Comparison of ENCODE assay signal across 29 cellular contexts in the genomic region with DNA sequence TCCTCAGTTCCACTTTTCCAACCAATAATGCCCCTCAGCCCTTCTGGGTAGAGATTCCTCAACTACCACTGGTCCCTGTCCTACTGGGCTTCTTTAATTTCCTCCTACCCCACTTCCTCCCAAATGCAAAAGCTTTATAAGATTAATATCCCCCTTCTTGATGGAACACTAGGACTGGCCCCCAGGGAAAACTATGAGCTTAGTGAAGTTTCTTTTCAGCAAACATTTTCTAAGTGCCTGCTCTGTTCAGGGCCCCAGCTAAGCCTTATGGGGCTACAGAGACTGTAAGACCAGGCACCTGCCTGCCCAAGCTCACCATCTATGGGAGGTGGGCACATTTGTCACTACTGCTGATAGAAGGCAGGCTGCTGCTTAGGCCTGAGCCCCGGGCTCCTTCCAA.
"Had no signal": no experiment of that assay in that cellular context is flagged by ENCODE, and none has a peak within 500 bp of the region (broad histone marks: within the 10 kb centered on the region; RNA-seq: fewer than 3 reads in every experiment).

No MANE protein-coding gene starts in this region.

- H3K9me3 Mint-ChIP-seq: activated T-helper 2 cell treated with anti-CD3 and anti-CD28 coated beads, Interferon-gamma antibody, Interleukin-2, Interleukin-4, amounts not matched to agents 10 μg/mL and 5 μg/mL and 100 μg/mL, durations not matched to agents 14 hours and 24 hours and 36 hours; effector memory CD8-positive, alpha-beta T cell; natural killer cell; stimulated activated memory B cell treated with anti-CD40 and anti-IgM and Interleukin-4, amounts not matched to agents 10 μg/mL and 1 μg/mL and 100 μg/mL, for 72 hours; stimulated activated naive CD8-positive, alpha-beta T cell treated with anti-CD3 and anti-CD28 coated beads, Interleukin-15, amount 100 ng/mL, for 72 hours had no signal

- H3K4me3 ChIP-seq: coronary artery, heart left ventricle, left lung, lower lobe of right lung, ovary, right lobe of liver, upper lobe of left lung, vagina had no signal

- H3K27me3 ChIP-seq: neutrophil, ovary, right lobe of liver, upper lobe of left lung, vagina had no signal

- H3K36me3 ChIP-seq: heart left ventricle, left lung, lower lobe of right lung, neutrophil, ovary, right lobe of liver, upper lobe of left lung, vagina had no signal

- H3K9me3 ChIP-seq: heart left ventricle, left lung, lower lobe of right lung, neutrophil, ovary, right lobe of liver, upper lobe of left lung, vagina had no signal

- H3K27ac ChIP-seq: left lung, lower lobe of right lung, neutrophil, ovary, right lobe of liver, upper lobe of left lung, vagina had no signal

- DNase-seq: activated CD4-positive, alpha-beta T cell treated with anti-CD3 and anti-CD28 coated beads for 36 hours; activated CD4-positive, CD25-positive, alpha-beta regulatory T cell; activated CD8-positive, alpha-beta memory T cell treated with anti-CD3 and anti-CD28 coated beads, Interleukin-2, amount 10 ng/mL, durations not matched to agents 7 days and 5 days; activated CD8-positive, alpha-beta T cell treated with anti-CD3 and anti-CD28 coated beads, Interleukin-2, amount 10 ng/mL, durations not matched to agents 7 days and 5 days; activated T-cell treated with anti-CD3 and anti-CD28 coated beads, Interleukin-2, amount 50 U/mL, for 48 hours; cerebellar nuclear complex; effector memory CD8-positive, alpha-beta T cell; erythroblast; kidney glomerular epithelial cell; left lung; lower lobe of right lung; mesenchymal stem cell; natural killer cell; ovary; small intestine; stimulated activated CD4-positive, alpha-beta T cell treated with anti-CD3 and anti-CD28 coated beads, Interleukin-1b, Interleukin-23, amount 100 ng/mL, for 48 hours; stimulated activated CD4-positive, alpha-beta T cell treated with anti-CD3 and anti-CD28 coated beads, Interleukin-4, amount 100 ng/mL, for 4 hours; stimulated activated CD8-positive, alpha-beta memory T cell treated with anti-CD3 and anti-CD28 coated beads, Interleukin-4, amount 100 ng/mL, for 48 hours; stimulated activated naive CD8-positive, alpha-beta T cell treated with anti-CD3 and anti-CD28 coated beads, Interleukin-15, amount 100 ng/mL, for 72 hours had no signal

- H3K4me1 ChIP-seq: left lung, lower lobe of right lung, right lobe of liver, upper lobe of left lung, vagina had no signal

- H3K36me3 Mint-ChIP-seq: activated CD8-positive, alpha-beta memory T cell treated with anti-CD3 and anti-CD28 coated beads, Interleukin-2, amount 10 ng/mL, durations not matched to agents 7 days and 5 days; activated naive CD8-positive, alpha-beta T cell; natural killer cell; stimulated activated memory B cell treated with anti-CD40 and anti-IgM and Interleukin-4, amounts not matched to agents 10 μg/mL and 1 μg/mL and 100 μg/mL, for 72 hours had no signal

- H3K4me1 Mint-ChIP-seq: activated CD4-positive, alpha-beta T cell treated with anti-CD3 and anti-CD28 coated beads for 36 hours; activated CD8-positive, alpha-beta memory T cell treated with anti-CD3 and anti-CD28 coated beads, Interleukin-2, amount 10 ng/mL, durations not matched to agents 7 days and 5 days; stimulated activated memory B cell treated with anti-CD40 and anti-IgM and Interleukin-4, amounts not matched to agents 10 μg/mL and 1 μg/mL and 100 μg/mL, for 72 hours; stimulated activated naive CD8-positive, alpha-beta T cell treated with anti-CD3 and anti-CD28 coated beads, Interleukin-15, amount 100 ng/mL, for 72 hours had no signal

- H3K4me3 Mint-ChIP-seq: activated CD4-positive, alpha-beta T cell treated with anti-CD3 and anti-CD28 coated beads for 36 hours; activated CD8-positive, alpha-beta memory T cell treated with anti-CD3 and anti-CD28 coated beads, Interleukin-2, amount 10 ng/mL, durations not matched to agents 7 days and 5 days; activated CD8-positive, alpha-beta T cell treated with anti-CD3 and anti-CD28 coated beads, Interleukin-2, amount 10 ng/mL, durations not matched to agents 7 days and 5 days; activated naive CD8-positive, alpha-beta T cell; effector memory CD8-positive, alpha-beta T cell; natural killer cell; stimulated activated memory B cell treated with anti-CD40 and anti-IgM and Interleukin-4, amounts not matched to agents 10 μg/mL and 1 μg/mL and 100 μg/mL, for 72 hours; stimulated activated naive CD8-positive, alpha-beta T cell treated with anti-CD3 and anti-CD28 coated beads, Interleukin-15, amount 100 ng/mL, for 72 hours had no signal

- ATAC-seq: activated CD4-positive, alpha-beta T cell treated with anti-CD3 and anti-CD28 coated beads for 36 hours; activated CD8-positive, alpha-beta memory T cell treated with anti-CD3 and anti-CD28 coated beads, Interleukin-2, amount 10 ng/mL, durations not matched to agents 7 days and 5 days; activated CD8-positive, alpha-beta T cell treated with anti-CD3 and anti-CD28 coated beads, Interleukin-2, amount 10 ng/mL, durations not matched to agents 7 days and 5 days; effector memory CD8-positive, alpha-beta T cell; left lung; lower lobe of right lung; natural killer cell; right lobe of liver; stimulated activated memory B cell treated with anti-CD40 and anti-IgM and Interleukin-4, amounts not matched to agents 10 μg/mL and 1 μg/mL and 100 μg/mL, for 72 hours; stimulated activated naive CD8-positive, alpha-beta T cell treated with anti-CD3 and anti-CD28 coated beads, Interleukin-15, amount 100 ng/mL, for 72 hours had no signal

- H3K27ac Mint-ChIP-seq: activated CD4-positive, alpha-beta T cell treated with anti-CD3 and anti-CD28 coated beads for 36 hours; activated CD8-positive, alpha-beta memory T cell treated with anti-CD3 and anti-CD28 coated beads, Interleukin-2, amount 10 ng/mL, durations not matched to agents 7 days and 5 days; activated CD8-positive, alpha-beta T cell treated with anti-CD3 and anti-CD28 coated beads, Interleukin-2, amount 10 ng/mL, durations not matched to agents 7 days and 5 days; activated naive CD8-positive, alpha-beta T cell; activated T-helper 2 cell treated with anti-CD3 and anti-CD28 coated beads, Interferon-gamma antibody, Interleukin-2, Interleukin-4, amounts not matched to agents 10 μg/mL and 5 μg/mL and 100 μg/mL, durations not matched to agents 14 hours and 24 hours and 36 hours; effector memory CD8-positive, alpha-beta T cell; natural killer cell; progenitor cell of endocrine pancreas; stimulated activated memory B cell treated with anti-CD40 and anti-IgM and Interleukin-4, amounts not matched to agents 10 μg/mL and 1 μg/mL and 100 μg/mL, for 72 hours; stimulated activated naive CD8-positive, alpha-beta T cell treated with anti-CD3 and anti-CD28 coated beads, Interleukin-15, amount 100 ng/mL, for 72 hours had no signal
